In the genomic region with DNA sequence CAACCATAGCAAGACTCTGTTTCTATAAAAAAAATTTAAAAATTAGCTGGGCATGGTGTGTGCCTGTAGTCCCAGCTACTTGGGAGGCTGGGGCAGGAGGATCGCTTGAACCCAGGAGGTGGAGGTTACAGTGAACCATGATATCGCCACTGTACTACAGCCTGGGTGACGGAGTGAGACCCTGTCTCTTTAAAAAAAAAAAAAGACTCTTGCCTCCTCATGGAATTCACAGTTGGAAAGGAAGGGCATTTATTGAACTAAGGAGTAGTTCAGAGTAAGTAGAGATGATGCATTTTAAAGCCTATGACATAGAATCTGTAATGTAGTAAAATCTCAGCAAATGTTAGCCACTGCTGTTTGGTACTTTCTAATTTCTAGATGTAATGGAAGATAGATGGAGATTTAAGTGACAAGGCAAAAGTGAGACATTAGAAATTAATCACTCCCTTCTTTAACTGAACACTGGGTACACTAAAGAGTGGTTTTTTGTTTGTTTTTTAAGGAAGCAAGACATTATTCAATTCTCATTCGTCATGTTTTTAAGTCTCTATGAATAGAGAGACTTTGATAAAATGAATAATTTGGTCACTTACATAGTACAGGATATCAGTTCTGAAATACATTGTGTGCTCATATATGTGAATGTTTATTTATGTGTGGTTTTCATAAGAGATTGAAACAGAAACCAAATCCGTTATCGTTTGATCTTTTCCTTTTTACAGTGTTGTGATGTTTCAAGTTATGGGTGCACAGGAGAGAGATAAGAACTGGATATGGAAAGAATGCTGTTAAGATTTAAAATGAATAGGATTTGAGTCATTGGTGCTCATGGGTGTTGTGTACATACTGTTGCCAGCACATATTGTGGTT, we compare ENCODE assay signal across 8 cellular contexts. TPM values are rescaled to one million over a fixed set of nuclear protein-coding genes. Genes with fewer than 3 reads are reported as not detected.
A peak's percentile ranks its signal among the peaks of the same experiment; 100 is the strongest.
DNase-seq lines count a peak whose midpoint lies in the region; ATAC-seq, FAIRE-seq and TF ChIP-seq lines count a peak whose summit lies in the region.

No MANE protein-coding gene starts in this region.

- no peak overlapping the region for H3K4me3 ChIP-seq in thyroid gland (replicated peaks in 1 of 3)

- DNase-seq in activated CD8-positive, alpha-beta T cell treated with anti-CD3 and anti-CD28 coated beads, Interleukin-2, amount 10 ng/mL, durations not matched to agents 7 days and 5 days, result no peak
- DNase-seq in immature natural killer cell, result peak; percentile 50 to 64 (median 52)
- no peak for DNase-seq in thyroid gland
- no peak for DNase-seq in DMS79 treated with DMSO at 0.1 percent for 48 hours (lab: John Stamatoyannopoulos, UW)
- no peak for DNase-seq in NCI-H524 treated with DMSO at 0.1 percent for 48 hours (lab: John Stamatoyannopoulos, UW)

- 78 to 80% methylated on average over 6 of the region's 6 CpGs for WGBS in thyroid gland, 2 donors

- intact Hi-C loops in thyroid gland (cut with DNase I), result no loop called here

- peak overlapping the region; percentile 45 for H3K4me3 Mint-ChIP-seq in activated CD8-positive, alpha-beta T cell treated with anti-CD3 and anti-CD28 coated beads, Interleukin-2, amount 10 ng/mL, durations not matched to agents 7 days and 5 days
- peak overlapping the region; percentile 76 to 84 (median 76) for H3K4me3 Mint-ChIP-seq in immature natural killer cell

- FAIRE-seq in A204.1 (lab: Jason Lieb, UNC), result peak; percentile 11

- POLR2A ChIA-PET in activated CD8-positive, alpha-beta T cell treated with anti-CD3 and anti-CD28 coated beads, Interleukin-2, amount 10 ng/mL, durations not matched to agents 7 days and 5 days (lab: Charles Lee), result no interaction called here

- CTCF ChIA-PET in activated CD8-positive, alpha-beta T cell treated with anti-CD3 and anti-CD28 coated beads, Interleukin-2, amount 10 ng/mL, durations not matched to agents 7 days and 5 days (lab: Charles Lee), result interaction anchor here (3.9 kb wide), 1 partner anchor 12 kb away, joined by 18 read pairs; no protein-coding TSS in a partner anchor

- TF ChIP-seq POLR2A in thyroid gland (IDR thresholded peaks at IDR 0.05), result no peak

- peaks cover 37% of the 10 kb centered on the region for H3K36me3 Mint-ChIP-seq in activated CD8-positive, alpha-beta T cell treated with anti-CD3 and anti-CD28 coated beads, Interleukin-2, amount 10 ng/mL, durations not matched to agents 7 days and 5 days (ENCODE audit: low read depth)
- peaks cover 20 to 30% (median 23%) of the 10 kb centered on the region in 3 donors for H3K36me3 Mint-ChIP-seq in immature natural killer cell

- H3K4me1 Mint-ChIP-seq in activated CD8-positive, alpha-beta T cell treated with anti-CD3 and anti-CD28 coated beads, Interleukin-2, amount 10 ng/mL, durations not matched to agents 7 days and 5 days (ENCODE audit: low read depth), result peaks cover 51% of the 10 kb centered on the region
- H3K4me1 Mint-ChIP-seq in immature natural killer cell, result peaks cover 57 to 96% of the 10 kb centered on the region in 2 donors

- H3K27ac ChIP-seq in thyroid gland, result peak overlapping the region; percentile 6 to 40 (median 7)

- H3K9me3 Mint-ChIP-seq in activated CD8-positive, alpha-beta T cell treated with anti-CD3 and anti-CD28 coated beads, Interleukin-2, amount 10 ng/mL, durations not matched to agents 7 days and 5 days (ENCODE audit: insufficient read depth), result peaks cover 27% of the 10 kb centered on the region
- H3K9me3 Mint-ChIP-seq in immature natural killer cell, result peaks cover 6 to 13% (median 9%) of the 10 kb centered on the region in 6 donors

- H3K27me3 Mint-ChIP-seq in activated CD8-positive, alpha-beta T cell treated with anti-CD3 and anti-CD28 coated beads, Interleukin-2, amount 10 ng/mL, durations not matched to agents 7 days and 5 days (ENCODE audit: low read depth), result no peaks in the 10 kb centered on the region
- H3K27me3 Mint-ChIP-seq in immature natural killer cell (ENCODE audit: low read depth in 3 of 3), result no peaks in the 10 kb centered on the region

- H3K27ac Mint-ChIP-seq in activated CD8-positive, alpha-beta T cell treated with anti-CD3 and anti-CD28 coated beads, Interleukin-2, amount 10 ng/mL, durations not matched to agents 7 days and 5 days, result peak overlapping the region; percentile 65
- peak overlapping the region; percentile 81 to 89 (median 86) for H3K27ac Mint-ChIP-seq in immature natural killer cell

- ATAC-seq in GM18867 (IDR thresholded peaks at IDR 0.05; ENCODE audit: unreplicated experiment) (peak; percentile 76), HG03432 (IDR thresholded peaks at IDR 0.05; ENCODE audit: unreplicated experiment) (peak; percentile 92)
- peak; percentile 93 for ATAC-seq in activated CD8-positive, alpha-beta T cell treated with anti-CD3 and anti-CD28 coated beads, Interleukin-2, amount 10 ng/mL, durations not matched to agents 7 days and 5 days

- H3K4me1 ChIP-seq in thyroid gland, result peaks cover 0 to 10% of the 10 kb centered on the region in 2 donors

- no peaks in the 10 kb centered on the region for H3K36me3 ChIP-seq in thyroid gland

- H3K9me3 ChIP-seq in thyroid gland, result no peaks in the 10 kb centered on the region

- H3K27me3 ChIP-seq in thyroid gland, result no peaks in the 10 kb centered on the region

- TF ChIP-seq CTCF in thyroid gland (IDR thresholded peaks at IDR 0.05), result no peak

RNA-seq across cellular contexts. Expression of a gene that starts 29.3 kb away (rescaled TPM):
- total RNA-seq in activated CD8-positive, alpha-beta T cell treated with anti-CD3 and anti-CD28 coated beads, Interleukin-2, amount 10 ng/mL, durations not matched to agents 7 days and 5 days, result 10 to 100 TPM; 60.3 to 61.7 TPM
- polyA plus RNA-seq in immature natural killer cell, result 10 to 100 TPM; 20.6 to 50.8 (median 42.2) TPM
- 10 to 100 TPM; 19.8 to 45.1 (median 36.9) TPM for total RNA-seq in thyroid gland

Comparison
In these comparisons a context has a peak if more than half of its experiments do, and no peak if none do; other contexts are left out.
1. DNase-seq: peak in immature natural killer cell (3 of 3); none in activated CD8-positive, alpha-beta T cell treated with anti-CD3 and anti-CD28 coated beads, Interleukin-2, amount 10 ng/mL, durations not matched to agents 7 days and 5 days (single experiment), thyroid gland (0 of 2), DMS79 treated with DMSO at 0.1 percent for 48 hours (single experiment) and NCI-H524 treated with DMSO at 0.1 percent for 48 hours (single experiment).
2. Peak in every context shown above with its lines, with median percentiles within 50 percentile points of each other: ATAC-seq.